Comparison of ENCODE assay signal across 8 cellular contexts in the genomic region with DNA sequence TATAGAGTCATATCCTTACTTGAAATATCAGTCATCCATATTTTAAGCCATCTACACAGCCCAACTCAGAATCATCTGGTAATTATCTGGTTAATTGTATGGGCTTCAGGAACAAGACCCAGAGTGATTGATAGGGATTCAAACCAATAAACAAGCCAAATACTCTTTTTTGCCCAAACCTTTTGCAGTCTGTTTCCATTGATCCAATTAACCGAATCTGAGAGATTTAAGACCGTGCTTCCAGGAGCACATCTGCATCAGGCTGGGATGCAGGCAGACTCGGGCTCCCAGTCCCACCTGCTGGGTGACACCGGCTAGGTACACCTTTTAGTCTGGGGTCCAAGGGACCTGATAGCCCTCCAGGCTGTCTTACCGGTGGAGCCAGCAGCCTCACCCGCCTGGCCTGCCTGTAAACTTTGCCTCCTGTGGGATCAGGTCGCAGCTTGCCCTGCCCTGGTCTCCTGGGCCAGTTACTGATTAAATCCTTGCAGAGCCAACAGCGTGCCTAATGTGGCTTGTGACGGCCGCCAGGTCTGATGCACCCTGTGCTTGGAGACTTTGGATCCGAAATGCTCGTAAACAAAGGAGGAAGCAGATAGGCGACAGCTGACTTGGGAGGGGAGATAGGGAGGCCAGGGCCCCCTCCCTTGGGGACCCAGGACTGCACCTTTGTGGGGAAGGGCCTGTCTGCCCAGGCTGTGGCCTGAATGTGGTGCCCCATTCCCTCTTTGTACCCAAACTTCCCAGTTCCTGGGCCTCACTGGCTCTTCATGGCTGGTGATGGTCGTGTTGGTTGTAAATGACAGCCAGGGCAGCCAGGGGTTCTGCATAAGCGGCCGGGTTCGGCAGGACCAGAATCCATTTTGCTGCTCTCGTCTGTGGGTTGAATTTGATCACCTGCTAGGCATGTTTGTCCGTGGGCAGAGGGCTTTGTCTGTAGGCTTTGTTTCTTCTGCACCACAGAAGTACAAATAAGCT. TPM values are rescaled to one million over a fixed set of nuclear protein-coding genes. Genes with fewer than 3 reads are reported as not detected.
A peak's percentile ranks its signal among the peaks of the same experiment; 100 is the strongest.
DNase-seq lines count a peak whose midpoint lies in the region; ATAC-seq, FAIRE-seq and TF ChIP-seq lines count a peak whose summit lies in the region.

No MANE protein-coding gene starts in this region.

- 49% methylated on average over 19 of the region's 19 CpGs for WGBS in suprapubic skin
- WGBS in ovary, 3 donors: 72 to 81% (median 76%) methylated on average over 19 of the region's 19 CpGs

- H3K36me3 Mint-ChIP-seq in activated CD4-positive, alpha-beta T cell treated with anti-CD3 and anti-CD28 coated beads for 36 hours (ENCODE audit: low read depth): peaks cover 24% of the 10 kb centered on the region
- H3K36me3 Mint-ChIP-seq in activated B cell treated with CpG ODN at 0.5 μM for 24 hours (ENCODE audit: low read depth): peaks cover 26% of the 10 kb centered on the region

- H3K27ac ChIP-seq in kidney (ENCODE audit: low read depth in 2 of 2, low read length in 2 of 2) (peak overlapping the region; percentile 85 to 97), suprapubic skin (peak overlapping the region; percentile 95), ovary (no peak overlapping the region)

- H3K27me3 Mint-ChIP-seq in activated CD4-positive, alpha-beta T cell treated with anti-CD3 and anti-CD28 coated beads for 36 hours: no peaks in the 10 kb centered on the region
- no peaks in the 10 kb centered on the region for H3K27me3 Mint-ChIP-seq in activated B cell treated with CpG ODN at 0.5 μM for 24 hours

- no peak for FAIRE-seq in kidney (lab: Jason Lieb, UNC)

- TF ChIP-seq EP300 in suprapubic skin (IDR thresholded peaks at IDR 0.05): no peak
- no peak for TF ChIP-seq EP300 in ovary (IDR thresholded peaks at IDR 0.05)

- ATAC-seq in activated CD4-positive, alpha-beta T cell treated with anti-CD3 and anti-CD28 coated beads for 36 hours: no peak
- no peak for ATAC-seq in activated B cell treated with CpG ODN at 0.5 μM for 24 hours (ENCODE audit: low read depth)

- peak overlapping the region; percentile 30 for H3K4me3 Mint-ChIP-seq in activated CD4-positive, alpha-beta T cell treated with anti-CD3 and anti-CD28 coated beads for 36 hours
- H3K4me3 Mint-ChIP-seq in activated B cell treated with CpG ODN at 0.5 μM for 24 hours: peak overlapping the region; percentile 29

- TF ChIP-seq CTCF in activated B cell treated with CpG ODN at 0.5 μM for 24 hours (IDR thresholded peaks at IDR 0.05) (no peak), kidney (IDR thresholded peaks at IDR 0.05; ENCODE audit: borderline replicate concordance, extremely low read depth, insufficient read depth) (no peak), suprapubic skin (IDR thresholded peaks at IDR 0.05) (no peak), ovary (IDR thresholded peaks at IDR 0.05) (no peak)

- H3K9ac ChIP-seq in kidney (ENCODE audit: low read length in 2 of 2): peak overlapping the region; percentile 38 to 95

- H3K9me3 ChIP-seq in kidney (ENCODE audit: control insufficient read depth in 1 of 2, low read length in 2 of 2) (no peaks in the 10 kb centered on the region), suprapubic skin (no peaks in the 10 kb centered on the region), ovary (no peaks in the 10 kb centered on the region)

- H3K36me3 ChIP-seq in kidney (ENCODE audit: control insufficient read depth in 1 of 2, insufficient read depth in 2 of 2, low read length in 2 of 2): no peaks in the 10 kb centered on the region
- no peaks in the 10 kb centered on the region for H3K36me3 ChIP-seq in suprapubic skin
- no peaks in the 10 kb centered on the region for H3K36me3 ChIP-seq in ovary

- DNase-seq in activated CD4-positive, alpha-beta T cell treated with anti-CD3 and anti-CD28 coated beads for 36 hours: no peak
- no peak for DNase-seq in activated CD4-positive, alpha-beta T cell treated with anti-CD3 and anti-CD28 coated beads, Interleukin-2, amount 50 U/mL, for 4 hours
- no peak for DNase-seq in activated B cell treated with CpG ODN at 0.5 μM for 24 hours
- peak; percentile 88 for DNase-seq in kidney
- DNase-seq in suprapubic skin (ENCODE audit: low spot score in 2 of 2): no peak
- DNase-seq in ovary: no peak
- no peak for DNase-seq in dermis blood vessel endothelial cell
- DNase-seq in inferior parietal cortex (ENCODE audit: extremely low spot score): no peak

- intact Hi-C loops in activated CD4-positive, alpha-beta T cell treated with anti-CD3 and anti-CD28 coated beads for 36 hours (cut with DNase I, micrococcal nuclease): loop anchor here (5.0 kb wide), 3 partner anchors 136 to 1846 kb away; partner anchors contain the start of genes GAN (in 1 of the 2) and MAF (in 1 of the 2)
- intact Hi-C loops in activated B cell treated with CpG ODN at 0.5 μM for 24 hours (cut with micrococcal nuclease): no loop called here
- intact Hi-C loops in kidney (cut with DNase I): no loop called here
- intact Hi-C loops in ovary (cut with DNase I): no loop called here

- peaks cover 67% of the 10 kb centered on the region for H3K4me1 Mint-ChIP-seq in activated CD4-positive, alpha-beta T cell treated with anti-CD3 and anti-CD28 coated beads for 36 hours
- H3K4me1 Mint-ChIP-seq in activated B cell treated with CpG ODN at 0.5 μM for 24 hours: peaks cover 80% of the 10 kb centered on the region

- H3K9me3 Mint-ChIP-seq in activated CD4-positive, alpha-beta T cell treated with anti-CD3 and anti-CD28 coated beads for 36 hours (ENCODE audit: low read depth): peaks cover 9% of the 10 kb centered on the region
- H3K9me3 Mint-ChIP-seq in activated B cell treated with CpG ODN at 0.5 μM for 24 hours: peaks cover 6% of the 10 kb centered on the region

- H3K27ac Mint-ChIP-seq in activated CD4-positive, alpha-beta T cell treated with anti-CD3 and anti-CD28 coated beads for 36 hours: peak overlapping the region; percentile 19
- H3K27ac Mint-ChIP-seq in activated B cell treated with CpG ODN at 0.5 μM for 24 hours: peak overlapping the region; percentile 35

- H3K4me3 ChIP-seq in kidney (ENCODE audit: low read length in 2 of 2): peak overlapping the region; percentile 53 to 78
- peak overlapping the region; percentile 95 for H3K4me3 ChIP-seq in suprapubic skin
- H3K4me3 ChIP-seq in ovary: no peak overlapping the region

- CTCF ChIA-PET in activated CD4-positive, alpha-beta T cell treated with anti-CD3 and anti-CD28 coated beads for 36 hours (lab: Charles Lee): no interaction called here
- CTCF ChIA-PET in activated B cell treated with CpG ODN at 0.5 μM for 24 hours (lab: Charles Lee): no interaction called here

- TF ChIP-seq POLR2A in suprapubic skin (IDR thresholded peaks at IDR 0.05) (no peak), ovary (IDR thresholded peaks at IDR 0.05) (no peak)

- H3K27me3 ChIP-seq in suprapubic skin: no peaks in the 10 kb centered on the region
- H3K27me3 ChIP-seq in ovary: no peaks in the 10 kb centered on the region

- POLR2A ChIA-PET in activated CD4-positive, alpha-beta T cell treated with anti-CD3 and anti-CD28 coated beads for 36 hours (lab: Charles Lee): no interaction called here
- POLR2A ChIA-PET in activated B cell treated with CpG ODN at 0.5 μM for 24 hours (lab: Charles Lee): interaction anchor here (1.4 to 12.2 kb wide), 3 partner anchors 8 to 32 kb away, joined by 4 to 134 read pairs (median 9); no protein-coding TSS in a partner anchor

- peaks cover 46 to 59% of the 10 kb centered on the region in 2 donors for H3K4me1 ChIP-seq in kidney (ENCODE audit: control insufficient read depth in 1 of 2, insufficient read depth in 1 of 2, low read depth in 1 of 2, low read length in 2 of 2)
- peaks cover 70% of the 10 kb centered on the region for H3K4me1 ChIP-seq in suprapubic skin
- peaks cover 21% of the 10 kb centered on the region for H3K4me1 ChIP-seq in ovary (ENCODE audit: insufficient read depth)

RNA-seq across cellular contexts. Expression of gene CMIP, which starts 3.8 kb away (rescaled TPM):
- total RNA-seq in activated CD4-positive, alpha-beta T cell treated with anti-CD3 and anti-CD28 coated beads for 36 hours: 10 to 100 TPM; 39.1 to 40.3 TPM
- total RNA-seq in activated B cell treated with CpG ODN at 0.5 μM for 24 hours: 62.4 and 76.3 TPM in 2 replicates
- 65.7 TPM for total RNA-seq in kidney
- 16.6 TPM for polyA plus RNA-seq in kidney (ENCODE audit: insufficient read depth, low read depth, low replicate concordance)
- 10 to 100 TPM; 63.9 to 89.9 (median 70.0) TPM for total RNA-seq in suprapubic skin
- 10 to 100 TPM; 19.4 to 68.2 (median 38.7) TPM for total RNA-seq in ovary
- polyA plus RNA-seq in ovary: 10 to 100 TPM; 28.6 to 37.8 TPM
- 39.0 and 64.7 TPM in 2 replicates for total RNA-seq in dermis blood vessel endothelial cell

Comparison
In these comparisons a context has a peak if more than half of its experiments do, and no peak if none do; other contexts are left out.
1. H3K27ac ChIP-seq: peak in kidney (2 of 2) and suprapubic skin (single experiment); none in ovary (0 of 2).
2. intact Hi-C loops: an anchor here in activated CD4-positive, alpha-beta T cell treated with anti-CD3 and anti-CD28 coated beads for 36 hours (5.0 kb wide); none called in activated B cell treated with CpG ODN at 0.5 μM for 24 hours, kidney and ovary.